In genomic region chr3:98856724-98857123, GRCh38 we compare ENCODE assay signal across 19 cellular contexts.
"Had no signal": no experiment of that assay in that cellular context is flagged by ENCODE, and none has a peak within 500 bp of the region (broad histone marks: within the 10 kb centered on the region; RNA-seq: fewer than 3 reads in every experiment).

No MANE protein-coding gene starts in this region.

- ATAC-seq: gastroesophageal sphincter; lower lobe of right lung; right cardiac atrium; stimulated activated memory B cell treated with anti-CD40 and anti-IgM and Interleukin-4, amounts not matched to agents 10 μg/mL and 1 μg/mL and 100 μg/mL, for 72 hours had no signal

- H3K27ac ChIP-seq: esophagus squamous epithelium, gastroesophageal sphincter, left ventricle myocardium inferior, lower lobe of right lung, upper lobe of left lung, uterus had no signal

- H3K27me3 ChIP-seq: esophagus squamous epithelium, gastroesophageal sphincter, tibial artery, upper lobe of left lung, uterus had no signal

- DNase-seq: effector memory CD4-positive, alpha-beta T cell; esophagus squamous epithelium; foreskin fibroblast; kidney; left cardiac atrium; left ventricle myocardium inferior; lower lobe of right lung; mesendoderm; naive B cell; right cardiac atrium; stimulated activated CD4-positive, alpha-beta T cell treated with anti-CD3 and anti-CD28 coated beads, Interleukin-4, amount 100 ng/mL, for 1 hour; stimulated activated CD8-positive, alpha-beta memory T cell treated with anti-CD3 and anti-CD28 coated beads, Interleukin-4, amount 100 ng/mL, for 48 hours; tibial artery; upper lobe of left lung; uterus had no signal

- H3K4me3 ChIP-seq: esophagus squamous epithelium, gastroesophageal sphincter, left ventricle myocardium inferior, lower lobe of right lung, tibial artery, upper lobe of left lung, uterus had no signal

- H3K4me1 ChIP-seq: lower lobe of right lung, upper lobe of left lung had no signal

- H3K27me3 Mint-ChIP-seq: naive B cell; stimulated activated memory B cell treated with anti-CD40 and anti-IgM and Interleukin-4, amounts not matched to agents 10 μg/mL and 1 μg/mL and 100 μg/mL, for 72 hours; stimulated activated naive CD8-positive, alpha-beta T cell treated with anti-CD3 and anti-CD28 coated beads, Interleukin-15, Interleukin-2, amounts not matched to agents 100 ng/mL and 50 ng/mL, for 24 hours had no signal

- H3K9me3 ChIP-seq: lower lobe of right lung had no signal

- H3K4me3 Mint-ChIP-seq: naive B cell; nephron; stimulated activated memory B cell treated with anti-CD40 and anti-IgM and Interleukin-4, amounts not matched to agents 10 μg/mL and 1 μg/mL and 100 μg/mL, for 72 hours; stimulated activated naive CD8-positive, alpha-beta T cell treated with anti-CD3 and anti-CD28 coated beads, Interleukin-15, Interleukin-2, amounts not matched to agents 100 ng/mL and 50 ng/mL, for 24 hours had no signal

- H3K9me3 Mint-ChIP-seq: stimulated activated naive CD8-positive, alpha-beta T cell treated with anti-CD3 and anti-CD28 coated beads, Interleukin-15, Interleukin-2, amounts not matched to agents 100 ng/mL and 50 ng/mL, for 24 hours had no signal

- H3K4me1 Mint-ChIP-seq: naive B cell; nephron; stimulated activated memory B cell treated with anti-CD40 and anti-IgM and Interleukin-4, amounts not matched to agents 10 μg/mL and 1 μg/mL and 100 μg/mL, for 72 hours had no signal

- H3K27ac Mint-ChIP-seq: nephron; stimulated activated memory B cell treated with anti-CD40 and anti-IgM and Interleukin-4, amounts not matched to agents 10 μg/mL and 1 μg/mL and 100 μg/mL, for 72 hours; stimulated activated naive CD8-positive, alpha-beta T cell treated with anti-CD3 and anti-CD28 coated beads, Interleukin-15, Interleukin-2, amounts not matched to agents 100 ng/mL and 50 ng/mL, for 24 hours had no signal

- H3K36me3 ChIP-seq: lower lobe of right lung, uterus had no signal
